Comparison of ENCODE assay signal across 7 cellular contexts in genomic region chr6:163747058-163747457, GRCh38.
DNase-seq lines count a peak whose midpoint lies in the region; ATAC-seq, FAIRE-seq and TF ChIP-seq lines count a peak whose summit lies in the region.
"Not testable (repeated sequence)": the region's sequence is repeated elsewhere in the genome, so short reads cannot be mapped to it uniquely, and the experiment has no call there.

No MANE protein-coding gene starts in this region.

- H3K27ac Mint-ChIP-seq in astrocyte (ENCODE audit: unreplicated experiment) (peak overlapping the region; percentile 72), endodermal cell (peak overlapping the region; percentile 11)

- not testable (repeated sequence) for H3K79me2 ChIP-seq in astrocyte (ENCODE audit: insufficient read depth, low read length)

- not testable (repeated sequence) for ATAC-seq in IMR-90 (ENCODE audit: low read depth); SK-N-SH treated with all-trans-retinoic acid at 6 μM for 48 hours; heart right ventricle
- peak in 2 of 4 donors; percentile 9 to 32 for ATAC-seq in psoas muscle

- not testable (repeated sequence) for DNase-seq in IMR-90; astrocyte (ENCODE audit: low read depth); heart right ventricle; psoas muscle
- DNase-seq in endodermal cell (peak; percentile 13), kidney tubule cell (ENCODE audit: low spot score) (peak; percentile 58)

- not testable (repeated sequence) for TF ChIP-seq RAD21 in IMR-90 (IDR thresholded peaks at IDR 0.05; ENCODE audit: low read length)

- not testable (repeated sequence) for H3K27ac ChIP-seq in IMR-90 (ENCODE audit: insufficient read depth, low read length); astrocyte (ENCODE audit: low read depth, low read length); endodermal cell (ENCODE audit: low read depth, low read length)
- H3K27ac ChIP-seq in heart right ventricle (peak overlapping the region in 7 of 10 donors; percentile 32 to 87 (median 83)), psoas muscle (peak overlapping the region; percentile 77)

- not testable (repeated sequence) for H2AK5ac ChIP-seq in IMR-90 (ENCODE audit: low read depth, low read length)

- not testable (repeated sequence) for H3K79me1 ChIP-seq in IMR-90 (ENCODE audit: low read depth in 1 of 2, low read length in 2 of 2)

- H3K4me1 ChIP-seq in IMR-90 (ENCODE audit: control insufficient read depth, insufficient read depth, low read length); endodermal cell (ENCODE audit: control insufficient read depth, insufficient read depth, low read length): not testable (repeated sequence)
- H3K4me1 ChIP-seq in astrocyte (ENCODE audit: insufficient read depth, low read length) (peaks cover 14% of the 10 kb centered on the region), heart right ventricle (peaks cover 8 to 63% (median 25%) of the 10 kb centered on the region in 9 donors), psoas muscle (peaks cover 16% of the 10 kb centered on the region)

- H2BK5ac ChIP-seq in IMR-90 (ENCODE audit: low read depth, low read length, poor library complexity, severe bottlenecking): not testable (repeated sequence)

- H4K5ac ChIP-seq in IMR-90 (ENCODE audit: low read depth, low read length): not testable (repeated sequence)

- not testable (repeated sequence) for BruUV-seq in IMR-90 (replicated peaks; lab: Mats Ljungman, UMichigan)

- CTCF ChIA-PET in IMR-90 (lab: Yijun Ruan, JAX): not testable (repeated sequence)

- TF ChIP-seq CTCF in IMR-90 (conservative IDR thresholded peaks at IDR 0.05; ENCODE audit: low read depth, low read length); astrocyte (IDR thresholded peaks at IDR 0.05; ENCODE audit: insufficient read depth, low read depth, low read length); endodermal cell (conservative IDR thresholded peaks at IDR 0.05); heart right ventricle (IDR thresholded peaks at IDR 0.05); psoas muscle (IDR thresholded peaks at IDR 0.05): not testable (repeated sequence)

- not testable (repeated sequence) for H3K36me3 Mint-ChIP-seq in astrocyte (ENCODE audit: low read depth, unreplicated experiment); endodermal cell (ENCODE audit: low read depth)

- H3K4me1 Mint-ChIP-seq in astrocyte (ENCODE audit: low read depth, unreplicated experiment) (peaks cover 27% of the 10 kb centered on the region), endodermal cell (peaks cover 21% of the 10 kb centered on the region)

- H4K20me1 ChIP-seq in IMR-90 (ENCODE audit: insufficient read depth, low read length); astrocyte (ENCODE audit: insufficient read depth, low read length): not testable (repeated sequence)

- H3K4me3 ChIP-seq in IMR-90 (ENCODE audit: insufficient read depth, low read depth, low read length); astrocyte (ENCODE audit: insufficient read depth, low read depth, low read length); endodermal cell (ENCODE audit: low read length); heart right ventricle; psoas muscle: not testable (repeated sequence)

- not testable (repeated sequence) for H3K56ac ChIP-seq in IMR-90 (ENCODE audit: extremely low read depth, insufficient read depth, low read length)

- H3K9me3 ChIP-seq in IMR-90 (ENCODE audit: control insufficient read depth, insufficient read depth, low read length); astrocyte (ENCODE audit: insufficient read depth, low read depth, low read length); endodermal cell (ENCODE audit: control insufficient read depth, low read length); heart right ventricle; psoas muscle: not testable (repeated sequence)

- in situ Hi-C loops in IMR-90 (cut with MboI; ENCODE audit: low sequenced_read_pairs): not testable (repeated sequence)

- peak overlapping the region; percentile 36; the same call in 1 of the 2 replicates for H2BK20ac ChIP-seq in IMR-90 (ENCODE audit: low read depth, low read length)

- H3K36me3 ChIP-seq in IMR-90 (ENCODE audit: control insufficient read depth, insufficient read depth, low read length); astrocyte (ENCODE audit: insufficient read depth, low read length); endodermal cell (ENCODE audit: control insufficient read depth, insufficient read depth, low read length); heart right ventricle; psoas muscle (ENCODE audit: insufficient read depth in 1 of 2, low read depth in 1 of 2): not testable (repeated sequence)

- not testable (repeated sequence) for H2AFZ ChIP-seq in IMR-90 (replicated peaks; ENCODE audit: low read length, poor library complexity); astrocyte (ENCODE audit: low read depth, low read length)

- POLR2A ChIA-PET in IMR-90 (lab: Charles Lee; ENCODE audit: unreplicated experiment): not testable (repeated sequence)

- H3K9ac ChIP-seq in IMR-90 (ENCODE audit: low read depth, low read length); astrocyte (ENCODE audit: low read length); endodermal cell (ENCODE audit: extremely low read depth, low read length, poor library complexity, severe bottlenecking): not testable (repeated sequence)

- H3K4me3 Mint-ChIP-seq in astrocyte (ENCODE audit: unreplicated experiment); endodermal cell: not testable (repeated sequence)

- H4K91ac ChIP-seq in IMR-90 (ENCODE audit: insufficient read depth, low read depth, low read length): not testable (repeated sequence)

- H2BK120ac ChIP-seq in IMR-90 (ENCODE audit: low read depth, low read length): peak overlapping the region; percentile 27; the same call in 1 of the 2 replicates

- not testable (repeated sequence) for H2BK15ac ChIP-seq in IMR-90 (ENCODE audit: low read depth, low read length)

- dilution Hi-C loops in IMR-90 (cut with HindIII; ENCODE audit: low sequenced_read_pairs, unreplicated experiment): not testable (repeated sequence)

- H3K14ac ChIP-seq in IMR-90 (replicated peaks; ENCODE audit: low read depth, low read length): not testable (repeated sequence)

- not testable (repeated sequence) for H3K4me2 ChIP-seq in IMR-90 (ENCODE audit: low read depth, low read length); astrocyte (ENCODE audit: low read length)

- not testable (repeated sequence) for H3K23ac ChIP-seq in IMR-90 (ENCODE audit: low read depth, low read length)

- not testable (repeated sequence) for H3K27me3 Mint-ChIP-seq in astrocyte (ENCODE audit: low read depth, unreplicated experiment)
- H3K27me3 Mint-ChIP-seq in endodermal cell (ENCODE audit: insufficient read depth): peaks cover 42% of the 10 kb centered on the region

- FAIRE-seq in astrocyte (lab: Jason Lieb, UNC): not testable (repeated sequence)

- peak overlapping the region; percentile 39; the same call in 1 of the 2 replicates for H3K4ac ChIP-seq in IMR-90 (ENCODE audit: low read depth, low read length)

- intact Hi-C loops in IMR-90 (cut with micrococcal nuclease) (loop anchor here (5.0 kb wide), 2 partner anchors 210 to 330 kb away; no protein-coding TSS in a partner anchor), heart right ventricle (cut with DNase I) (loop anchor here in 5 of 10 donors (2.0 to 10.0 kb wide), 7 partner anchors 162 to 360 kb away; no protein-coding TSS in a partner anchor)
- intact Hi-C loops in psoas muscle (cut with DNase I): not testable (repeated sequence)

- H2AK9ac ChIP-seq in IMR-90 (replicated peaks; ENCODE audit: low read depth, low read length, poor library complexity): not testable (repeated sequence)

- not testable (repeated sequence) for H3K18ac ChIP-seq in IMR-90 (ENCODE audit: low read depth, low read length)

- no CpG with 5 or more reads among the region's 5 CpGs for WGBS in IMR-90 (ENCODE audit: extremely low coverage in 2 of 2, insufficient read length in 1 of 2), 2 experiments
- 86 to 93% methylated on average over 1 to 5 of the region's 5 CpGs for WGBS in endodermal cell (ENCODE audit: insufficient coverage in 1 of 2, insufficient read length in 1 of 2), 2 experiments
- 39 to 53% methylated on average over 5 of the region's 5 CpGs for whole genome bisulfite sequencing in heart right ventricle, 2 donors
- WGBS in psoas muscle, 3 donors: 33 to 58% (median 48%) methylated on average over 5 of the region's 5 CpGs

- not testable (repeated sequence) for H3K9me3 Mint-ChIP-seq in astrocyte (ENCODE audit: unreplicated experiment); endodermal cell

- H3K27me3 ChIP-seq in IMR-90 (ENCODE audit: control insufficient read depth, insufficient read depth, low read length); astrocyte (ENCODE audit: insufficient read depth, low read length); heart right ventricle; psoas muscle (ENCODE audit: insufficient read depth in 3 of 3, low read length in 2 of 3): not testable (repeated sequence)
- H3K27me3 ChIP-seq in endodermal cell (ENCODE audit: control insufficient read depth, insufficient read depth, low read length, poor library complexity, severe bottlenecking): peaks cover 18% of the 10 kb centered on the region

- not testable (repeated sequence) for H3K9me1 ChIP-seq in IMR-90 (ENCODE audit: insufficient read depth, low read length)

- TF ChIP-seq POLR2A in IMR-90 (IDR thresholded peaks at IDR 0.05; ENCODE audit: low read depth, low read length): not testable (repeated sequence)

- H4K8ac ChIP-seq in IMR-90 (ENCODE audit: low read depth in 2 of 2, low read length in 2 of 2): not testable (repeated sequence)

TF ChIP-seq in SK-N-SH treated with all-trans-retinoic acid at 6 μM for 48 hours, 23 proteins besides CTCF, POLR2A, EP300 and RAD21:
- TF ChIP-seq SNAI2 (CRISPR knock-in tag; IDR thresholded peaks at IDR 0.05): 0 out of 2 replicates have a peak, but pooled peaks have one; percentile 31
TF ChIP-seq in SK-N-SH treated with all-trans-retinoic acid at 6 μM for 48 hours: peak in this region for 1; not testable (repeated sequence) for 22.
